In genomic region chr13:50078512-50079277, GRCh38 we compare ENCODE assay signal across 1 cellular context.
TF ChIP-seq lines count a peak whose summit lies in the region.

No MANE protein-coding gene starts in this region.

TF ChIP-seq in HEK293, 187 proteins besides CTCF, POLR2A, EP300 and RAD21 (continued from another document):
- TF ChIP-seq PRDM6 (tag by site-specific recombination; IDR thresholded peaks at IDR 0.05) (peak; percentile 54; the same call in 1 of the 2 replicates), ZBTB7A (tag by site-specific recombination; IDR thresholded peaks at IDR 0.05; ENCODE audit: low read depth) (no peak), ZNF302 (tag by site-specific recombination; IDR thresholded peaks at IDR 0.05; ENCODE audit: low read depth) (no peak), ZNF114 (tag by site-specific recombination; IDR thresholded peaks at IDR 0.05) (no peak), ZNF596 (tag by site-specific recombination; IDR thresholded peaks at IDR 0.05) (no peak), ZSCAN30 (tag by site-specific recombination; IDR thresholded peaks at IDR 0.05) (no peak), SP7 (tag by site-specific recombination; IDR thresholded peaks at IDR 0.05) (peak; percentile 57; the same call in 1 of the 2 replicates), ZNF660 (tag by site-specific recombination; IDR thresholded peaks at IDR 0.05) (0 out of 2 replicates have a peak, but pooled peaks have one; percentile 9)
